18 cellular contexts compared by ENCODE assay signal in genomic region chr12:132474237-132474741, GRCh38. TPM values are rescaled to one million over a fixed set of nuclear protein-coding genes. Genes with fewer than 3 reads are reported as not detected.
DNase-seq lines count a peak whose midpoint lies in the region; ATAC-seq, FAIRE-seq and TF ChIP-seq lines count a peak whose summit lies in the region.
"Had no signal": no experiment of that assay in that cellular context is flagged by ENCODE, and none has a peak within 500 bp of the region (broad histone marks: within the 10 kb centered on the region; RNA-seq: fewer than 3 reads in every experiment).

No MANE protein-coding gene starts in this region.

- H3K4me3 ChIP-seq in Panc1 (ENCODE audit: low read depth in 2 of 2, low read length in 2 of 2) (peak overlapping the region; percentile 60 to 81), K562 (no peak overlapping the region), gastroesophageal sphincter (peak overlapping the region in 1 of 2 donors; percentile 30)

- no peaks in the 10 kb centered on the region for H3K9me3 Mint-ChIP-seq in stimulated activated effector memory CD8-positive, alpha-beta T cell treated with anti-CD3 and anti-CD28 coated beads, Interleukin-12 subunit alpha, Interleukin-12 subunit beta, amount 100 ng/mL, for 72 hours
- peaks cover 17% of the 10 kb centered on the region for H3K9me3 Mint-ChIP-seq in glutamatergic neuron (ENCODE audit: unreplicated experiment)
- H3K9me3 Mint-ChIP-seq: activated B cell treated with CpG ODN at 0.5 μM for 24 hours, neural crest cell had no signal

- H3K9me1 ChIP-seq in K562 (ENCODE audit: control insufficient read depth, insufficient read depth, low read length) = no peaks in the 10 kb centered on the region

- peak overlapping the region; percentile 51 for H3K4me3 Mint-ChIP-seq in stimulated activated effector memory CD8-positive, alpha-beta T cell treated with anti-CD3 and anti-CD28 coated beads, Interleukin-12 subunit alpha, Interleukin-12 subunit beta, amount 100 ng/mL, for 72 hours
- no peak overlapping the region for H3K4me3 Mint-ChIP-seq in glutamatergic neuron (ENCODE audit: unreplicated experiment)
- H3K4me3 Mint-ChIP-seq: activated B cell treated with CpG ODN at 0.5 μM for 24 hours, brain, neural crest cell had no signal

- H3K36me3 Mint-ChIP-seq in stimulated activated effector memory CD8-positive, alpha-beta T cell treated with anti-CD3 and anti-CD28 coated beads, Interleukin-12 subunit alpha, Interleukin-12 subunit beta, amount 100 ng/mL, for 72 hours = peaks cover 10% of the 10 kb centered on the region
- peaks cover 4% of the 10 kb centered on the region for H3K36me3 Mint-ChIP-seq in glutamatergic neuron (ENCODE audit: unreplicated experiment)
- H3K36me3 Mint-ChIP-seq: immature natural killer cell had no signal

- no peak overlapping the region for H3K9ac ChIP-seq in K562 (ENCODE audit: insufficient read depth in 1 of 2, low read depth in 2 of 2, low read length in 2 of 2)

- H3K36me3 ChIP-seq in Panc1 (ENCODE audit: control insufficient read depth, insufficient read depth, low read length) (no peaks in the 10 kb centered on the region), K562 (ENCODE audit: control insufficient read depth, insufficient read depth, low read length) (no peaks in the 10 kb centered on the region), gastroesophageal sphincter (no peaks in the 10 kb centered on the region)

- H3K27me3 Mint-ChIP-seq in glutamatergic neuron (ENCODE audit: unreplicated experiment) = peaks cover 9% of the 10 kb centered on the region
- H3K27me3 Mint-ChIP-seq: activated B cell treated with CpG ODN at 0.5 μM for 24 hours had no signal

- peaks cover 51% of the 10 kb centered on the region for H3K4me1 Mint-ChIP-seq in stimulated activated effector memory CD8-positive, alpha-beta T cell treated with anti-CD3 and anti-CD28 coated beads, Interleukin-12 subunit alpha, Interleukin-12 subunit beta, amount 100 ng/mL, for 72 hours
- H3K4me1 Mint-ChIP-seq in glutamatergic neuron (ENCODE audit: low read depth, unreplicated experiment) = peaks cover 8% of the 10 kb centered on the region

- H3K9me3 ChIP-seq in Panc1 (ENCODE audit: control insufficient read depth, insufficient read depth, low read depth, low read length) = no peaks in the 10 kb centered on the region
- peaks cover 4% of the 10 kb centered on the region; the same call in 1 of the 2 replicates for H3K9me3 ChIP-seq in K562 (replicated peaks; ENCODE audit: control insufficient read depth, insufficient read depth, low read depth, low read length)
- H3K9me3 ChIP-seq in gastroesophageal sphincter = no peaks in the 10 kb centered on the region

- TF ChIP-seq EP300 in K562 (IDR thresholded peaks at IDR 0.05; ENCODE audit: low read length) (no peak), gastroesophageal sphincter (IDR thresholded peaks at IDR 0.05) (no peak)

- peak overlapping the region; percentile 87 for H3K27ac ChIP-seq in Panc1 (ENCODE audit: low read length)
- 0 out of 3 replicates have a peak overlapping the region, but pooled peaks have one; percentile 13 for H3K27ac ChIP-seq in K562 (ENCODE audit: extremely low read depth, low read depth, low read length)
- H3K27ac ChIP-seq in gastroesophageal sphincter = no peak overlapping the region

- peak overlapping the region; percentile 33; the same call in 1 of the 2 replicates for H3K4me2 ChIP-seq in K562 (ENCODE audit: insufficient read depth, low read length)

- no peak for TF ChIP-seq CTCF in Panc1 (IDR thresholded peaks at IDR 0.05)
- no peak for TF ChIP-seq CTCF in K562 (IDR thresholded peaks at IDR 0.05 in 2 of 3, conservative IDR thresholded peaks at IDR 0.05 in 1 of 3; ENCODE audit: insufficient read depth in 2 of 3, low read depth in 1 of 3, low read length in 3 of 3)
- TF ChIP-seq CTCF in gastroesophageal sphincter (IDR thresholded peaks at IDR 0.05) = no peak
- TF ChIP-seq CTCF in glutamatergic neuron (IDR thresholded peaks at IDR 0.05; ENCODE audit: partially characterized antibody, unreplicated experiment) = no peak

- no peak overlapping the region for H3K27ac Mint-ChIP-seq in stimulated activated effector memory CD8-positive, alpha-beta T cell treated with anti-CD3 and anti-CD28 coated beads, Interleukin-12 subunit alpha, Interleukin-12 subunit beta, amount 100 ng/mL, for 72 hours
- no peak overlapping the region for H3K27ac Mint-ChIP-seq in glutamatergic neuron (ENCODE audit: unreplicated experiment)
- H3K27ac Mint-ChIP-seq: activated B cell treated with CpG ODN at 0.5 μM for 24 hours, brain had no signal

- POLR2A ChIA-PET in Panc1 (lab: Charles Lee) = no interaction called here
- POLR2A ChIA-PET in K562 (lab: Yijun Ruan, JAX) = no interaction called here

- BruUV-seq in Panc1 (replicated peaks; lab: Mats Ljungman, UMichigan) = no TSS peak
- no TSS peak for BruUV-seq in K562 (replicated peaks; lab: Mats Ljungman, UMichigan)

- ATAC-seq in Panc1 (peak; percentile 38; the same call in 1 of the 2 replicates), K562 (no peak), gastroesophageal sphincter (no peak)
- peak; percentile 19 for ATAC-seq in stimulated activated effector memory CD8-positive, alpha-beta T cell treated with anti-CD3 and anti-CD28 coated beads, Interleukin-12 subunit alpha, Interleukin-12 subunit beta, amount 100 ng/mL, for 72 hours

- TF ChIP-seq RAD21 in K562 (CRISPR knock-in tag; conservative IDR thresholded peaks at IDR 0.05 in 1 of 2, IDR thresholded peaks at IDR 0.05 in 1 of 2) = no peak

- H3K27me3 ChIP-seq in Panc1 (ENCODE audit: control insufficient read depth, insufficient read depth, low read length) (no peaks in the 10 kb centered on the region), K562 (ENCODE audit: control insufficient read depth in 2 of 2, insufficient read depth in 2 of 2, low read length in 2 of 2) (peaks cover 3 to 7% of the 10 kb centered on the region in 2 experiments; a peak in 4 of 5 replicates), gastroesophageal sphincter (peaks cover 13% of the 10 kb centered on the region)

- intact Hi-C loops in Panc1 (cut with micrococcal nuclease; ENCODE audit: unreplicated experiment) (no loop called here), K562 (cut with micrococcal nuclease) (no loop called here)

- in situ Hi-C loops in Panc1 (cut with HindIII; ENCODE audit: low pct_unique_long_range_greater_than_20kb, low sequenced_read_pairs) (no loop called here), K562 (cut with MboI) (no loop called here)

- 89% methylated on average over 14 of the region's 35 CpGs for WGBS in K562 (ENCODE audit: insufficient coverage, low coverage, missing lambda C conversion rate)
- no CpG with 5 or more reads among the region's 35 CpGs for WGBS in gastroesophageal sphincter (ENCODE audit: low coverage in 1 of 2), 2 donors

- H3K4me1 ChIP-seq in Panc1 (ENCODE audit: control insufficient read depth, insufficient read depth, low read length) (peaks cover 19% of the 10 kb centered on the region), K562 (replicated peaks in 1 of 2; ENCODE audit: control insufficient read depth in 2 of 2, insufficient read depth in 2 of 2, low read length in 2 of 2) (peaks cover 6 to 56% of the 10 kb centered on the region in 2 experiments; a peak in 3 of 5 replicates), gastroesophageal sphincter (no peaks in the 10 kb centered on the region)

- TF ChIP-seq POLR2A in K562 (conservative IDR thresholded peaks at IDR 0.05) (no peak), gastroesophageal sphincter (IDR thresholded peaks at IDR 0.05) (no peak)

- H4K20me1 ChIP-seq in K562 (replicated peaks; ENCODE audit: control insufficient read depth, insufficient read depth, low read length) = 0 out of 2 replicates have a peak, but pooled peaks cover 2% of the 10 kb centered on the region

- H2AFZ ChIP-seq in K562 (ENCODE audit: low read depth, low read length) = no peak overlapping the region

- DNase-seq in activated CD8-positive, alpha-beta memory T cell treated with anti-CD3 and anti-CD28 coated beads for 24 hours = peak; percentile 63
- DNase-seq in activated CD8-positive, alpha-beta memory T cell treated with anti-CD3 and anti-CD28 coated beads, Interleukin-2, amount 50 U/mL, for 48 hours = no peak
- DNase-seq in Panc1 (ENCODE audit: low read depth, low spot score) = no peak
- DNase-seq in K562 (ENCODE audit: extremely low read depth in 1 of 4, low spot score in 3 of 4) = no peak
- peak in 1 of 2 donors; percentile 75 for DNase-seq in stimulated activated effector memory CD8-positive, alpha-beta T cell treated with anti-CD3 and anti-CD28 coated beads, Interleukin-12 subunit alpha, Interleukin-12 subunit beta, amount 100 ng/mL, for 72 hours (ENCODE audit: low spot score in 2 of 2)
- DNase-seq in RPMI8226 = no peak
- DNase-seq in glutamatergic neuron = no peak
- DNase-seq: ACHN; activated B cell treated with CpG ODN at 0.5 μM for 24 hours; GF-D8; GOT3; Kasumi-1; NCI-H226; stimulated activated CD8-positive, alpha-beta memory T cell treated with anti-CD3 and anti-CD28 coated beads, Interleukin-4, amount 100 ng/mL, for 48 hours had no signal

- CTCF ChIA-PET in Panc1 (lab: Charles Lee) = no interaction called here
- CTCF ChIA-PET in K562 (lab: Yijun Ruan, JAX; ENCODE audit: low intra/inter-chr PET ratio) = no interaction called here

- FAIRE-seq in K562 (lab: Jason Lieb, UNC) = no peak

- no peaks in the 10 kb centered on the region for H3K79me2 ChIP-seq in K562 (ENCODE audit: control insufficient read depth, insufficient read depth, low read length)

TF ChIP-seq in K562, 482 proteins besides CTCF, POLR2A, EP300 and RAD21 (continues in another document):
- TF ChIP-seq PHF21A (IDR thresholded peaks at IDR 0.05; ENCODE audit: borderline replicate concordance, low read depth) = no peak

RNA-seq across cellular contexts. Expression of gene FBRSL1, which starts 15.7 kb away (rescaled TPM):
- 104 TPM for total RNA-seq in Panc1 (2021; ENCODE audit: unreplicated experiment)
- 132 TPM for polyA plus RNA-seq in Panc1 (2012; ENCODE audit: insufficient read length)
- 25.5 and 41.9 TPM in 2 replicates for total RNA-seq in K562 (2011; cell fraction: chromatin; rRNA removed; ENCODE audit: low replicate concordance)
- 25.0 and 40.7 TPM in 2 replicates for total RNA-seq in K562 (2011; cell fraction: nucleolus; rRNA removed)
- 23.3 and 28.3 TPM in 2 replicates for total RNA-seq in K562 (2011; cell fraction: nucleoplasm; rRNA removed)
- 21.7 and 24.6 TPM in 2 replicates for total RNA-seq in K562 (2014; rRNA removed)
- 1.1 and 1.3 TPM in 2 replicates for total RNA-seq in K562 (2014; rRNA removed; fragmentation: Illumina TruSeq; extraction: Trizol)
- total RNA-seq in K562 (2015; rRNA removed; fragmentation: Illumina TruSeq; extraction: Trizol) = 7.3 and 12.9 TPM in 2 replicates
- total RNA-seq in K562 (2021) = 112 and 129 TPM in 2 replicates
- polyA plus RNA-seq in K562 (2011; rRNA removed) = 1.9 and 4.3 TPM in 2 replicates
- 3.7 and 13.3 TPM in 2 replicates for polyA plus RNA-seq in K562 (2011; cell fraction: cytosol; rRNA removed)
- 16.7 and 51.7 TPM in 2 replicates for polyA plus RNA-seq in K562 (2011; cell fraction: nucleus; rRNA removed)
- polyA plus RNA-seq in K562 (2012) = 41.9 and 54.8 TPM in 2 replicates
- polyA plus RNA-seq in K562 (2014; fragmentation: Illumina TruSeq; extraction: Trizol) = 29.3 and 35.8 TPM in 2 replicates
- polyA plus RNA-seq in K562 (2014; fragmentation: Nextera tagmentation; extraction: Ambion mirVana) = under 1 TPM; 0.24 to 0.29 TPM
- polyA plus RNA-seq in K562 (2014; rRNA removed) = 27.4 and 32.3 TPM in 2 replicates
- 0.81 and 1.8 TPM in 2 replicates for polyA minus RNA-seq in K562 (2011; rRNA and poly(A)+ RNA removed)
- polyA minus RNA-seq in K562 (2011; cell fraction: cytosol; rRNA and poly(A)+ RNA removed) = 21.0 and 29.9 TPM in 2 replicates
- 9.0 and 9.3 TPM in 2 replicates for polyA minus RNA-seq in K562 (2011; cell fraction: nucleus; rRNA and poly(A)+ RNA removed)
- total RNA-seq in gastroesophageal sphincter = 10 to 100 TPM in 2 of 4 donors, 1 to 10 TPM in 2; 8.5 to 24.7 (median 15.5) TPM
- 211 TPM for total RNA-seq in glutamatergic neuron (ENCODE audit: unreplicated experiment)

Comparison
In these comparisons a context has a peak if more than half of its experiments do, and no peak if none do; other contexts are left out.
1. ATAC-seq: peak in Panc1 (single experiment) and stimulated activated effector memory CD8-positive, alpha-beta T cell treated with anti-CD3 and anti-CD28 coated beads, Interleukin-12 subunit alpha, Interleukin-12 subunit beta, amount 100 ng/mL, for 72 hours (single experiment); none in K562 (single experiment) and gastroesophageal sphincter (single experiment).
2. H3K27ac ChIP-seq: peak in Panc1 (single experiment) and K562 (single experiment); none in gastroesophageal sphincter (0 of 4).